Comparison of ENCODE assay signal across 31 cellular contexts in genomic region chr4:38800366-38800765, GRCh38. TPM values are rescaled to one million over a fixed set of nuclear protein-coding genes. Genes with fewer than 3 reads are reported as not detected.
"Had no signal": no experiment of that assay in that cellular context is flagged by ENCODE, and none has a peak within 500 bp of the region (broad histone marks: within the 10 kb centered on the region; RNA-seq: fewer than 3 reads in every experiment).

No MANE protein-coding gene starts in this region.

- ATAC-seq: activated CD8-positive, alpha-beta T cell treated with anti-CD3 and anti-CD28 coated beads for 36 hours; Panc1; SK-N-SH treated with all-trans-retinoic acid at 6 μM for 48 hours; T-cell; T-helper 17 cell had no signal

- H3K4me3 Mint-ChIP-seq: activated CD4-positive, alpha-beta T cell treated with anti-CD3 and anti-CD28 coated beads, Interleukin-2, amount 10 ng/mL, durations not matched to agents 24 days and 14 days; activated CD8-positive, alpha-beta T cell treated with anti-CD3 and anti-CD28 coated beads for 36 hours; activated naive CD4-positive, alpha-beta T cell treated with anti-CD3 and anti-CD28 coated beads, Interleukin-2, amount 50 U/mL, for 24 hours; activated naive CD8-positive, alpha-beta T cell treated with anti-CD3 and anti-CD28 coated beads, Interleukin-2, amount 10 ng/mL, durations not matched to agents 7 days and 5 days; central memory CD8-positive, alpha-beta T cell; T-cell; T-helper 17 cell had no signal

- H3K27ac Mint-ChIP-seq: activated CD4-positive, alpha-beta T cell treated with anti-CD3 and anti-CD28 coated beads, Interleukin-2, amount 10 ng/mL, durations not matched to agents 24 days and 14 days; activated CD8-positive, alpha-beta T cell treated with anti-CD3 and anti-CD28 coated beads for 36 hours; activated naive CD4-positive, alpha-beta T cell treated with anti-CD3 and anti-CD28 coated beads, Interleukin-2, amount 50 U/mL, for 24 hours; activated naive CD8-positive, alpha-beta T cell treated with anti-CD3 and anti-CD28 coated beads, Interleukin-2, amount 10 ng/mL, durations not matched to agents 7 days and 5 days; activated T-helper 2 cell treated with anti-CD3 and anti-CD28 coated beads, Interferon-gamma antibody, Interleukin-2, Interleukin-4, amounts not matched to agents 10 μg/mL and 5 μg/mL and 100 μg/mL, durations not matched to agents 14 hours and 24 hours and 36 hours; T-cell; T-helper 17 cell had no signal

- H3K27me3 Mint-ChIP-seq: activated CD4-positive, alpha-beta T cell treated with anti-CD3 and anti-CD28 coated beads, Interleukin-2, amount 10 ng/mL, durations not matched to agents 24 days and 14 days; activated CD8-positive, alpha-beta T cell treated with anti-CD3 and anti-CD28 coated beads for 36 hours; activated naive CD4-positive, alpha-beta T cell treated with anti-CD3 and anti-CD28 coated beads, Interleukin-2, amount 50 U/mL, for 24 hours; activated naive CD8-positive, alpha-beta T cell treated with anti-CD3 and anti-CD28 coated beads, Interleukin-2, amount 10 ng/mL, durations not matched to agents 7 days and 5 days; central memory CD8-positive, alpha-beta T cell; T-cell; T-helper 17 cell had no signal

- DNase-seq: activated CD4-positive, alpha-beta T cell treated with anti-CD3 and anti-CD28 coated beads, Interleukin-2, amount 10 ng/mL, durations not matched to agents 24 days and 14 days; activated CD4-positive, alpha-beta T cell treated with anti-CD3 and anti-CD28 coated beads, Interleukin-2, amount 50 U/mL, for 4 hours; activated CD8-positive, alpha-beta T cell treated with anti-CD3 and anti-CD28 coated beads for 36 hours; activated gamma-delta T cell; activated naive CD4-positive, alpha-beta T cell treated with Interleukin-2 at 50 U/mL for 16 hours; activated naive CD8-positive, alpha-beta T cell treated with anti-CD3 and anti-CD28 coated beads, Interleukin-2, amount 10 ng/mL, durations not matched to agents 7 days and 5 days; activated T-cell treated with anti-CD3 and anti-CD28 coated beads, Interleukin-2, amount 50 U/mL, for 1 hour; amygdala; Kasumi-1; MG63; NCI-H1048; NCI-H1105 treated with DMSO at 0.1 percent for 48 hours; NCI-H1436 treated with DMSO at 0.1 percent for 48 hours; NCI-H1694 treated with DMSO at 0.1 percent for 48 hours; NCI-H2029; NCI-H345; NCI-H524 treated with DMSO at 0.1 percent for 48 hours; RPMI8226; SHP77 treated with DMSO at 0.1 percent for 48 hours; T-cell; T-helper 17 cell had no signal

RNA-seq across cellular contexts. Expression of gene TLR1, which starts 4.2 kb away (rescaled TPM):
- polyA plus RNA-seq: cardiac muscle cell had no signal

RNA-seq across cellular contexts. Expression of gene TLR10, which starts 17.6 kb away (rescaled TPM):
- total RNA-seq: activated CD4-positive, alpha-beta T cell treated with anti-CD3 and anti-CD28 coated beads, Interleukin-2, amount 10 ng/mL, durations not matched to agents 24 days and 14 days; activated CD8-positive, alpha-beta memory T cell treated with anti-CD3 and anti-CD28 coated beads for 36 hours; activated T-helper 2 cell treated with anti-CD3 and anti-CD28 coated beads, Interferon-gamma antibody, Interleukin-2, Interleukin-4, amounts not matched to agents 10 μg/mL and 5 μg/mL and 100 μg/mL, durations not matched to agents 14 hours and 24 hours and 36 hours; ascending aorta; cardiac muscle cell; NCI-H460; SJSA1 had no signal
- polyA plus RNA-seq: cardiac muscle cell had no signal

RNA-seq across cellular contexts. Expression of gene TLR6, which starts 56.3 kb away (rescaled TPM):
- polyA plus RNA-seq: cardiac muscle cell had no signal
